8 cellular contexts compared by ENCODE assay signal in the genomic region with DNA sequence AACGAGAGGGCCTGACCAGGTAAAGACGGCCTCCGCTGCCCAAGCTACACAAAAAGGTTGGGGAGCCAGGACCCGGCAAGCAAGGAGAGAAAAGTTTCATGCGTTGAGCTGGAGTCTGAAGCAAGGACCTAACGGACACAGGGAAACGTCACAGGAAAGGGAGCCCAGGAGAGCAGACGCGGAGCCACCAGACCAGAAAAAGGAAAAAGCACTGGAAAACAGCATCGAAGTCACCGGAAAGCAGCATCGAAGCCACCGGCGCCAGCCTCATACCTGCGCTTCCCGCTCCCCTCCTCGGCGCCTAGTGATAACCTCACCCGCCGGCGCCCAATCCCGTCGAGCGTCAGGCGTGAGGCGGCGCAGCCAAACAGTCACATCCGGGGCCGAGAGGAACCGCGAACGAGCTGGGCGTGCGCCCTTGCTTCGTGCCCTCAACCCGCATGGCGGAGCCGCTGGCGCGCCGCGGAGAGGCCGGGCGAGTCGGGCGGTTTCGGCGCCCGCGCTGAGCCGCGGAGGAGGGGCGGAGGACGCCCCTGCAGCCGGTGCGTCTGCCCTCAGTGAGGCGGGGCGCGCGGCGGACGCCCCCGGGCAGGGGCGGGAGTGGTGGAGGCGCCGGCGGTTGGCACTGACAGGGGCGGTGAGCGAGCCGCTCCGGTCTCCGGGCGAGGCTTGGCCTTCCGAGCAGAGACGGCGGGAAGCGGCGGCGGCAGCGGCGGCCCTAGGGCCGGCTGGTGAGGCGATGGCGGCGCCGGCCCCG.
DNase-seq lines count a peak whose midpoint lies in the region; ATAC-seq lines count a peak whose summit lies in the region.

A gene with protein sequence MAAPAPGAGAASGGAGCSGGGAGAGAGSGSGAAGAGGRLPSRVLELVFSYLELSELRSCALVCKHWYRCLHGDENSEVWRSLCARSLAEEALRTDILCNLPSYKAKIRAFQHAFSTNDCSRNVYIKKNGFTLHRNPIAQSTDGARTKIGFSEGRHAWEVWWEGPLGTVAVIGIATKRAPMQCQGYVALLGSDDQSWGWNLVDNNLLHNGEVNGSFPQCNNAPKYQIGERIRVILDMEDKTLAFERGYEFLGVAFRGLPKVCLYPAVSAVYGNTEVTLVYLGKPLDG (plus strand): TSS at position 415 of the 757 bp plus-strand sequence. CDS start 325 bp downstream, at position 740.
A gene (minus strand): TSS at position 309 of the 757 bp plus-strand sequence. CDS start 7,079 bp downstream, outside the sequence.

- peaks cover 4 to 30% (median 14%) of the 10 kb centered on the region in 11 experiments; a peak in 14 of 22 replicates for H3K36me3 ChIP-seq in BLaER1 treated with 17β-estradiol and CSF1 and Interleukin-3, amounts not matched to agents 10 nM and 100 nM

- peak within 1 kb of the TSS; percentile 82 to 92 (median 87) for H3K9ac ChIP-seq in BLaER1 treated with 17β-estradiol and CSF1 and Interleukin-3, amounts not matched to agents 10 nM and 100 nM

- no peaks in the 10 kb centered on the region for H3K27me3 ChIP-seq in BLaER1 treated with 17β-estradiol and CSF1 and Interleukin-3, amounts not matched to agents 10 nM and 100 nM

- H3K4me1 ChIP-seq in BLaER1 treated with 17β-estradiol and CSF1 and Interleukin-3, amounts not matched to agents 10 nM and 100 nM, result peaks cover 32 to 61% (median 51%) of the 10 kb centered on the region in 10 experiments

- peak within 1 kb of the TSS; percentile 40 to 89 (median 80); a peak in 21 of 22 replicates for H3K27ac ChIP-seq in BLaER1 treated with 17β-estradiol and CSF1 and Interleukin-3, amounts not matched to agents 10 nM and 100 nM
- H3K27ac ChIP-seq in cingulate gyrus (ENCODE audit: low read depth, low read length), result peak within 1 kb of the TSS; percentile 88

- peaks cover 0 to 36% (median 10%) of the 10 kb centered on the region in 11 experiments; a peak in 12 of 22 replicates for H4K20me1 ChIP-seq in BLaER1 treated with 17β-estradiol and CSF1 and Interleukin-3, amounts not matched to agents 10 nM and 100 nM

- peak; percentile 94 for ATAC-seq in GM19328 (IDR thresholded peaks at IDR 0.05; ENCODE audit: unreplicated experiment)
- peak; percentile 86 for ATAC-seq in HG03469 (IDR thresholded peaks at IDR 0.05; ENCODE audit: unreplicated experiment)

- H3K4me3 ChIP-seq in BLaER1 treated with 17β-estradiol and CSF1 and Interleukin-3, amounts not matched to agents 10 nM and 100 nM, result peak within 1 kb of the TSS; percentile 81 to 99 (median 91)

- no peaks in the 10 kb centered on the region for H3K9me3 ChIP-seq in BLaER1 treated with 17β-estradiol and CSF1 and Interleukin-3, amounts not matched to agents 10 nM and 100 nM (replicated peaks in 1 of 11)

- H3K4me2 ChIP-seq in BLaER1 treated with 17β-estradiol and CSF1 and Interleukin-3, amounts not matched to agents 10 nM and 100 nM, result peak within 1 kb of the TSS; percentile 88 to 97 (median 92)

- DNase-seq in NCI-H526 (lab: John Stamatoyannopoulos, UW) (peak; percentile 85 to 97), kidney tubule cell (ENCODE audit: low spot score) (peak; percentile 97)
- DNase-seq in activated CD4-positive, alpha-beta T cell treated with anti-CD3 and anti-CD28 coated beads for 48 hours, result peak; percentile 97
- DNase-seq in stimulated activated CD4-positive, alpha-beta T cell treated with anti-CD3 and anti-CD28 coated beads, Interleukin-1b, Interleukin-23, amount 100 ng/mL, for 1 hour (ENCODE audit: low read depth in 2 of 2), result peak; percentile 82 to 87

Comparison
In these comparisons a context has a peak if more than half of its experiments do, and no peak if none do; other contexts are left out.
1. Peak in every context shown above with its lines: DNase-seq, ATAC-seq, H3K4me3 ChIP-seq and H3K27ac ChIP-seq.